ENCODE assay signal across 28 cellular contexts in genomic region chr12:88860846-88861245, GRCh38.
"Had no signal": no experiment of that assay in that cellular context is flagged by ENCODE, and none has a peak within 500 bp of the region (broad histone marks: within the 10 kb centered on the region; RNA-seq: fewer than 3 reads in every experiment).

No MANE protein-coding gene starts in this region.

- H3K9me3 ChIP-seq: gastroesophageal sphincter, heart right ventricle, left lung, mucosa of descending colon, prostate gland, right atrium auricular region, thoracic aorta, tibial nerve, upper lobe of left lung had no signal

- H3K9me3 Mint-ChIP-seq: endodermal cell; neural crest cell; stimulated activated effector memory CD8-positive, alpha-beta T cell treated with anti-CD3 and anti-CD28 coated beads, Interleukin-12 subunit alpha, Interleukin-12 subunit beta, amount 100 ng/mL, for 72 hours; stimulated activated naive CD8-positive, alpha-beta T cell treated with anti-CD3 and anti-CD28 coated beads, Interleukin-15, Interleukin-2, amounts not matched to agents 100 ng/mL and 50 ng/mL, for 24 hours had no signal

- ATAC-seq: esophagus mucosa; foreskin keratinocyte; gastroesophageal sphincter; heart right ventricle; left cardiac atrium; left lung; mucosa of descending colon; natural killer cell treated with Interleukin-12 subunit alpha and Interleukin-12 subunit beta and Interleukin-15 and Interleukin-18, amount 100 ng/mL, for 72 hours; sciatic nerve; stimulated activated effector memory CD8-positive, alpha-beta T cell treated with anti-CD3 and anti-CD28 coated beads, Interleukin-12 subunit alpha, Interleukin-12 subunit beta, amount 100 ng/mL, for 72 hours had no signal

- H3K4me1 ChIP-seq: gastroesophageal sphincter, heart right ventricle, left lung, prostate gland, right atrium auricular region, tibial nerve, upper lobe of left lung had no signal

- H3K4me3 Mint-ChIP-seq: endodermal cell; mesothelial cell of epicardium; naive B cell; natural killer cell treated with Interleukin-12 subunit alpha and Interleukin-12 subunit beta and Interleukin-15 and Interleukin-18, amount 100 ng/mL, for 72 hours; neural crest cell; stimulated activated effector memory CD8-positive, alpha-beta T cell treated with anti-CD3 and anti-CD28 coated beads, Interleukin-12 subunit alpha, Interleukin-12 subunit beta, amount 100 ng/mL, for 72 hours; stimulated activated naive CD8-positive, alpha-beta T cell treated with anti-CD3 and anti-CD28 coated beads, Interleukin-15, Interleukin-2, amounts not matched to agents 100 ng/mL and 50 ng/mL, for 24 hours had no signal

- H3K27me3 ChIP-seq: dorsolateral prefrontal cortex, foreskin keratinocyte, gastroesophageal sphincter, heart right ventricle, left lung, right atrium auricular region, tibial nerve, upper lobe of left lung had no signal

- H3K36me3 Mint-ChIP-seq: naive B cell; natural killer cell treated with Interleukin-12 subunit alpha and Interleukin-12 subunit beta and Interleukin-15 and Interleukin-18, amount 100 ng/mL, for 72 hours; stimulated activated effector memory CD8-positive, alpha-beta T cell treated with anti-CD3 and anti-CD28 coated beads, Interleukin-12 subunit alpha, Interleukin-12 subunit beta, amount 100 ng/mL, for 72 hours had no signal

- H3K27ac Mint-ChIP-seq: endodermal cell; mesothelial cell of epicardium; naive B cell; natural killer cell treated with Interleukin-12 subunit alpha and Interleukin-12 subunit beta and Interleukin-15 and Interleukin-18, amount 100 ng/mL, for 72 hours; stimulated activated effector memory CD8-positive, alpha-beta T cell treated with anti-CD3 and anti-CD28 coated beads, Interleukin-12 subunit alpha, Interleukin-12 subunit beta, amount 100 ng/mL, for 72 hours; stimulated activated naive CD8-positive, alpha-beta T cell treated with anti-CD3 and anti-CD28 coated beads, Interleukin-15, Interleukin-2, amounts not matched to agents 100 ng/mL and 50 ng/mL, for 24 hours had no signal

- H3K4me3 ChIP-seq: dorsolateral prefrontal cortex, gastroesophageal sphincter, heart right ventricle, left lung, mucosa of descending colon, prostate gland, right atrium auricular region, thoracic aorta, tibial nerve, upper lobe of left lung had no signal

- H3K36me3 ChIP-seq: gastroesophageal sphincter, heart right ventricle, left lung, prostate gland, right atrium auricular region, thoracic aorta, tibial nerve, upper lobe of left lung had no signal

- H3K27ac ChIP-seq: dorsolateral prefrontal cortex, epithelial cell of prostate, foreskin keratinocyte, gastroesophageal sphincter, heart right ventricle, left lung, prostate gland, right atrium auricular region, thoracic aorta, tibial nerve, upper lobe of left lung had no signal

- DNase-seq: dorsolateral prefrontal cortex; effector CD8-positive, alpha-beta T cell; endodermal cell; foreskin keratinocyte; glutamatergic neuron; heart right ventricle; hippocampal formation; left cardiac atrium; left lung; mesenchymal stem cell; mucosa of descending colon; naive B cell; stimulated activated CD4-positive, alpha-beta T cell treated with anti-CD3 and anti-CD28 coated beads, Interleukin-2, amount 100 ng/mL, for 24 hours; stimulated activated CD4-positive, alpha-beta T cell treated with anti-CD3 and anti-CD28 coated beads, Interleukin-4, amount 100 ng/mL, for 24 hours; upper lobe of left lung had no signal

- H3K4me1 Mint-ChIP-seq: naive B cell; stimulated activated effector memory CD8-positive, alpha-beta T cell treated with anti-CD3 and anti-CD28 coated beads, Interleukin-12 subunit alpha, Interleukin-12 subunit beta, amount 100 ng/mL, for 72 hours had no signal

- H3K27me3 Mint-ChIP-seq: naive B cell; natural killer cell treated with Interleukin-12 subunit alpha and Interleukin-12 subunit beta and Interleukin-15 and Interleukin-18, amount 100 ng/mL, for 72 hours; stimulated activated naive CD8-positive, alpha-beta T cell treated with anti-CD3 and anti-CD28 coated beads, Interleukin-15, Interleukin-2, amounts not matched to agents 100 ng/mL and 50 ng/mL, for 24 hours had no signal
